8 cellular contexts compared by ENCODE assay signal in the genomic region with DNA sequence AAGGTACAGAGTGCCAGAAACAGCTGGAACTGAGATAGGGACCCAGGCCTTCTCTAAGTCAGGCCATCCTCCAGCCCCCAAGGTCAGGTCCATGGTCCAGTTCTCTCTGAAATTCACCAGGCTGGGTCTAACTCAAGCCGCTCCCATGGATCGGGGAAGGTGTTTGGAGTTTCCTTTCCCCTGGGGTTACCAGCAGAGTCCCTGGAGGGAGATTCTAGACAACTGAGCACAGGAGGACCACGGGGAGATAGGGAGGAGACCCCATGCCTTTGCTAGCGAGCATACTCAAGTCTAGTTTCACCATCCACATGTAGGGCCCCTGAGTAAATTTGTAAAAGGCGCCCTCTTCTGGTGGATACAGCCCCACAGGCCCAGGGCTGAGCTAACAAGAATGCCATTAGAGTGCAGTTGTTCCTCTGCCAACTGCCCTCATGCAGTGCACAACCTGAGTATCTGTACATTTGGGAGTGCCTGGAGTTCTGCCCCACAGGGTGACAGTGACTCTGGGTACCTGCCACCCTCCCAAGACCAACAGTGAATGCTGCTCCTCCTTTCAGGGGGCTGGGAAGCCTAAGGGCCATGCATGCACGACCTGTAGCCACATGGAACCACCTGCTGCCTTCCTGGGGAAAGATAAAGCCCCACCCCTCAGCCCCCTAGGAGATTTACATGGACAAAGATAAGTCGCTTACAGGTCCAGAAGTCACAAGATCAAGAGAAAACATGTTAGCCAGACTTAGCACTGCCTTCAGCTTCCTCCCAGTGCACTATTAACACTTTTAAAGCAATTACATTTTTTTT.
DNase-seq lines count a peak whose midpoint lies in the region; ATAC-seq and TF ChIP-seq lines count a peak whose summit lies in the region.

No MANE protein-coding gene starts in this region.

- TF ChIP-seq CTCF in GM12872 (IDR thresholded peaks at IDR 0.05; ENCODE audit: insufficient read depth, low read depth, low read length) = peak; percentile 77

- DNase-seq in ACHN = peak; percentile 57
- peak; percentile 89 for DNase-seq in KBM-7
- DNase-seq in SW480 (ENCODE audit: low spot score) = peak; percentile 52
- DNase-seq in astrocyte of the hippocampus (ENCODE audit: low read depth, low spot score) = peak; percentile 87
- peak; percentile 78 for DNase-seq in iPS-NIHi11 (ENCODE audit: low spot score)
- peak; percentile 57 for DNase-seq in stimulated activated CD4-positive, alpha-beta T cell treated with anti-CD3 and anti-CD28 coated beads, Interleukin-12 subunit alpha, Interleukin-12 subunit beta, amount 100 ng/mL, for 4 hours

- in situ Hi-C loops in ACHN (cut with HindIII; ENCODE audit: low pct_ligation_motif_present, low pct_unique_long_range_greater_than_20kb, low sequenced_read_pairs) (no loop called here), KBM-7 (cut with MboI; ENCODE audit: low pct_unique_long_range_greater_than_20kb, low sequenced_read_pairs) (no loop called here)

- ATAC-seq in GM18520 (IDR thresholded peaks at IDR 0.05; ENCODE audit: unreplicated experiment) = no peak
